Comparison of ENCODE assay signal across 22 cellular contexts in the genomic region with DNA sequence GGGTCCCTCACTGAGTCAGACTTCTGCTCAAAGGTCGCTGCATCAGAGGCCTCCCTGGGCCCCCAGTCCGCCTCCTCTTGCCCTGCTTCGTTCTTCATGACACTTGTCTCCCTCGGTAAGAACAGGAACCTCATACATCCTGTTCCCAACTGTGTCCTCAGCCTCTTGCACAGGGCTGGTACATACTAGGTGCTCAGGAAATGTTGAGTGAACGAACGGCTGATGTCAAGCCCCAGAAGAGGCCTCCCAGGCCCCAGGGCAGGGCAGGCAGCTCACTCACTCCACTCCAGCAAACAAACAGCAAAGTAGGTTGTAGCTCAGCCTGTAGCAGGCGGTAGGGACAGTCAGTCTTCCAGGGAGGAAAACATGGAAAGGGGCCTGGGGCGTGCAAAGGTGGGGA. TPM values are rescaled to one million over a fixed set of nuclear protein-coding genes. Genes with fewer than 3 reads are reported as not detected.
A peak's percentile ranks its signal among the peaks of the same experiment; 100 is the strongest.
DNase-seq lines count a peak whose midpoint lies in the region; ATAC-seq lines count a peak whose summit lies in the region.
"Had no signal": no experiment of that assay in that cellular context is flagged by ENCODE, and none has a peak within 500 bp of the region (broad histone marks: within the 10 kb centered on the region; RNA-seq: fewer than 3 reads in every experiment).

No MANE protein-coding gene starts in this region.

- peaks cover 6% of the 10 kb centered on the region for H3K9me3 ChIP-seq in NT2/D1 (ENCODE audit: insufficient read depth, low read length)
- peaks cover 0 to 2% of the 10 kb centered on the region in 2 donors for H3K9me3 ChIP-seq in neuronal stem cell (replicated peaks in 1 of 2; ENCODE audit: control insufficient read depth in 2 of 2, insufficient read depth in 1 of 2, low read depth in 1 of 2, low read length in 2 of 2)
- H3K9me3 ChIP-seq: transverse colon had no signal

- H3K27me3 ChIP-seq in NT2/D1 (ENCODE audit: insufficient read depth, insufficient read length) (no peaks in the 10 kb centered on the region), neuronal stem cell (ENCODE audit: control insufficient read depth in 3 of 3, insufficient read depth in 3 of 3, low read depth in 1 of 3, low read length in 3 of 3) (no peaks in the 10 kb centered on the region)
- H3K27me3 ChIP-seq: esophagus squamous epithelium, hepatocyte, transverse colon had no signal

- no peaks in the 10 kb centered on the region for H3K36me3 Mint-ChIP-seq in activated T-cell treated with anti-CD3 and anti-CD28 coated beads, Interleukin-2, amount 50 U/mL, for 24 hours (ENCODE audit: low read depth)
- no peaks in the 10 kb centered on the region for H3K36me3 Mint-ChIP-seq in activated naive CD8-positive, alpha-beta T cell treated with anti-CD3 and anti-CD28 coated beads, Interleukin-2, amount 50 U/mL, for 24 hours (ENCODE audit: low read depth)
- H3K36me3 Mint-ChIP-seq: IgD-negative memory B cell had no signal

- H3K27ac ChIP-seq in neuronal stem cell (replicated peaks; ENCODE audit: low read length): no peak overlapping the region
- H3K27ac ChIP-seq: hepatocyte, transverse colon had no signal

- WGBS in neuronal stem cell (ENCODE audit: extremely low coverage in 2 of 2, insufficient read length in 2 of 2, insufficient replicate concordance in 1 of 2), 2 donors: no CpG with 5 or more reads among the region's 8 CpGs

- H3K4me1 Mint-ChIP-seq in activated T-cell treated with anti-CD3 and anti-CD28 coated beads, Interleukin-2, amount 50 U/mL, for 24 hours (ENCODE audit: low read depth): peaks cover 1% of the 10 kb centered on the region
- H3K4me1 Mint-ChIP-seq in activated naive CD8-positive, alpha-beta T cell treated with anti-CD3 and anti-CD28 coated beads, Interleukin-2, amount 50 U/mL, for 24 hours: peaks cover 8% of the 10 kb centered on the region

- H3K9me3 Mint-ChIP-seq in activated T-cell treated with anti-CD3 and anti-CD28 coated beads, Interleukin-2, amount 50 U/mL, for 24 hours: no peaks in the 10 kb centered on the region
- no peaks in the 10 kb centered on the region for H3K9me3 Mint-ChIP-seq in activated naive CD8-positive, alpha-beta T cell treated with anti-CD3 and anti-CD28 coated beads, Interleukin-2, amount 50 U/mL, for 24 hours
- H3K9me3 Mint-ChIP-seq: activated naive CD4-positive, alpha-beta T cell treated with anti-CD3 and anti-CD28 coated beads for 36 hours; effector memory CD8-positive, alpha-beta T cell; IgD-negative memory B cell had no signal

- H2BK5ac ChIP-seq in neuronal stem cell (ENCODE audit: low read length): no peak overlapping the region

- H2BK15ac ChIP-seq in neuronal stem cell (ENCODE audit: low read length): no peak overlapping the region

- H3K4me3 Mint-ChIP-seq in activated T-cell treated with anti-CD3 and anti-CD28 coated beads, Interleukin-2, amount 50 U/mL, for 24 hours: no peak overlapping the region
- no peak overlapping the region for H3K4me3 Mint-ChIP-seq in activated naive CD8-positive, alpha-beta T cell treated with anti-CD3 and anti-CD28 coated beads, Interleukin-2, amount 50 U/mL, for 24 hours
- H3K4me3 Mint-ChIP-seq: activated naive CD4-positive, alpha-beta T cell treated with anti-CD3 and anti-CD28 coated beads for 36 hours; effector memory CD8-positive, alpha-beta T cell; IgD-negative memory B cell had no signal

- H2BK120ac ChIP-seq in neuronal stem cell (ENCODE audit: low read depth, low read length): no peak overlapping the region

- H3K4me1 ChIP-seq in NT2/D1 (ENCODE audit: insufficient read depth, insufficient read length) (peaks cover 19% of the 10 kb centered on the region), neuronal stem cell (ENCODE audit: control insufficient read depth in 2 of 2, insufficient read depth in 1 of 2, low read depth in 1 of 2, low read length in 2 of 2) (peaks cover 0 to 17% of the 10 kb centered on the region in 2 donors)

- H4K91ac ChIP-seq in neuronal stem cell (ENCODE audit: low read depth, low read length, poor library complexity): no peak overlapping the region

- H3K27ac Mint-ChIP-seq in activated T-cell treated with anti-CD3 and anti-CD28 coated beads, Interleukin-2, amount 50 U/mL, for 24 hours: peak overlapping the region; percentile 19
- no peak overlapping the region for H3K27ac Mint-ChIP-seq in activated naive CD8-positive, alpha-beta T cell treated with anti-CD3 and anti-CD28 coated beads, Interleukin-2, amount 50 U/mL, for 24 hours
- H3K27ac Mint-ChIP-seq: activated naive CD4-positive, alpha-beta T cell treated with anti-CD3 and anti-CD28 coated beads for 36 hours; effector memory CD8-positive, alpha-beta T cell; IgD-negative memory B cell had no signal

- no peak overlapping the region for H3K18ac ChIP-seq in neuronal stem cell (ENCODE audit: low read length)

- H3K4ac ChIP-seq in neuronal stem cell (ENCODE audit: low read length): no peak overlapping the region

- no peak overlapping the region for H3K14ac ChIP-seq in neuronal stem cell (ENCODE audit: low read length)

- H3K4me2 ChIP-seq in neuronal stem cell (ENCODE audit: insufficient read depth, low read length, poor library complexity, severe bottlenecking): no peak overlapping the region
- H3K4me2 ChIP-seq: hepatocyte had no signal

- ATAC-seq in activated naive CD8-positive, alpha-beta T cell treated with anti-CD3 and anti-CD28 coated beads, Interleukin-2, amount 50 U/mL, for 24 hours: peak; percentile 60
- no peak for ATAC-seq in HG02642 (IDR thresholded peaks at IDR 0.05; ENCODE audit: poor library complexity, unreplicated experiment)
- ATAC-seq: effector memory CD8-positive, alpha-beta T cell had no signal

- no peak overlapping the region for H4K8ac ChIP-seq in neuronal stem cell (ENCODE audit: low read depth, low read length)

- H3K36me3 ChIP-seq in NT2/D1 (ENCODE audit: insufficient read depth, insufficient read length, low read length) (no peaks in the 10 kb centered on the region), neuronal stem cell (replicated peaks in 1 of 2; ENCODE audit: control insufficient read depth in 2 of 2, insufficient read depth in 2 of 2, low read length in 2 of 2) (peaks cover 0 to 5% of the 10 kb centered on the region in 2 donors)
- H3K36me3 ChIP-seq: transverse colon had no signal

- no peak for DNase-seq in activated T-cell treated with anti-CD3 and anti-CD28 coated beads, Interleukin-2, amount 50 U/mL, for 24 hours
- no peak for DNase-seq in activated T-cell treated with anti-CD3 and anti-CD28 coated beads, Interleukin-2, amount 50 U/mL, for 48 hours
- DNase-seq in NT2/D1 (ENCODE audit: low read depth, low spot score) (no peak), neuronal stem cell (ENCODE audit: low spot score) (no peak), NCI-H187 treated with DMSO at 0.1 percent for 48 hours (lab: John Stamatoyannopoulos, UW) (no peak), mesenteric fat pad (ENCODE audit: low spot score) (no peak)
- DNase-seq in activated naive CD8-positive, alpha-beta T cell treated with anti-CD3 and anti-CD28 coated beads, Interleukin-2, amount 50 U/mL, for 24 hours: no peak
- DNase-seq: activated naive CD4-positive, alpha-beta T cell treated with anti-CD3 and anti-CD28 coated beads for 36 hours; DMS153; effector memory CD8-positive, alpha-beta T cell; esophagus squamous epithelium; foreskin melanocyte; NCI-H1105 treated with DMSO at 0.1 percent for 48 hours; NCI-H2029; NCI-H69; RPMI8226; small intestine; transverse colon had no signal

- H2AFZ ChIP-seq in neuronal stem cell (ENCODE audit: low read length): no peak overlapping the region
- H2AFZ ChIP-seq: hepatocyte had no signal

- H3K4me3 ChIP-seq in NT2/D1 (ENCODE audit: insufficient read length, low read depth): no peak overlapping the region
- no peak overlapping the region for H3K4me3 ChIP-seq in neuronal stem cell (ENCODE audit: low read length in 2 of 2)
- H3K4me3 ChIP-seq: esophagus squamous epithelium, hepatocyte, transverse colon had no signal

- peaks cover 10% of the 10 kb centered on the region for H3K79me1 ChIP-seq in neuronal stem cell (ENCODE audit: low read depth, low read length)

- no peak overlapping the region for H2BK12ac ChIP-seq in neuronal stem cell (ENCODE audit: low read length)

- H3K9ac ChIP-seq in NT2/D1 (ENCODE audit: insufficient read length, low read depth) (peak overlapping the region; percentile 8), neuronal stem cell (ENCODE audit: low read depth, low read length, poor library complexity) (no peak overlapping the region)

- H2AK5ac ChIP-seq in neuronal stem cell (ENCODE audit: low read depth, low read length): peak overlapping the region; percentile 31

- no peak overlapping the region for H3K23ac ChIP-seq in neuronal stem cell (ENCODE audit: low read depth, low read length, poor library complexity)

- no peaks in the 10 kb centered on the region for H3K27me3 Mint-ChIP-seq in activated T-cell treated with anti-CD3 and anti-CD28 coated beads, Interleukin-2, amount 50 U/mL, for 24 hours
- no peaks in the 10 kb centered on the region for H3K27me3 Mint-ChIP-seq in activated naive CD8-positive, alpha-beta T cell treated with anti-CD3 and anti-CD28 coated beads, Interleukin-2, amount 50 U/mL, for 24 hours
- H3K27me3 Mint-ChIP-seq: IgD-negative memory B cell had no signal

RNA-seq across cellular contexts. Expression of a gene that starts 17.2 kb away (rescaled TPM):
- polyA plus RNA-seq in neuronal stem cell (2013, experiment 1 of 2): 27.7 TPM
- 26.2 TPM for polyA plus RNA-seq in neuronal stem cell (2013, experiment 2 of 2)
- total RNA-seq in mesenteric fat pad: 10.8 TPM
- total RNA-seq: T-helper 1 cell treated with Interleukin-12 subunit alpha and Interleukin-12 subunit beta and Interleukin-4 antibody, amounts not matched to agents 30 ng/mL and 1 ng/mL, for 36 hours had no signal

RNA-seq across cellular contexts. Expression of a gene that starts 32.5 kb away (rescaled TPM):
- polyA plus RNA-seq in neuronal stem cell (2013, experiment 1 of 2): 25.7 TPM
- polyA plus RNA-seq in neuronal stem cell (2013, experiment 2 of 2): 24.2 TPM
- total RNA-seq in mesenteric fat pad: 14.8 TPM

RNA-seq across cellular contexts. Expression of a gene that starts 47.6 kb away (rescaled TPM):
- 3,109 TPM for polyA plus RNA-seq in neuronal stem cell (2013, experiment 1 of 2)
- polyA plus RNA-seq in neuronal stem cell (2013, experiment 2 of 2): 3,051 TPM
- total RNA-seq in mesenteric fat pad: 1,402 TPM
